ENCODE assay signal across 8 cellular contexts in the genomic region with DNA sequence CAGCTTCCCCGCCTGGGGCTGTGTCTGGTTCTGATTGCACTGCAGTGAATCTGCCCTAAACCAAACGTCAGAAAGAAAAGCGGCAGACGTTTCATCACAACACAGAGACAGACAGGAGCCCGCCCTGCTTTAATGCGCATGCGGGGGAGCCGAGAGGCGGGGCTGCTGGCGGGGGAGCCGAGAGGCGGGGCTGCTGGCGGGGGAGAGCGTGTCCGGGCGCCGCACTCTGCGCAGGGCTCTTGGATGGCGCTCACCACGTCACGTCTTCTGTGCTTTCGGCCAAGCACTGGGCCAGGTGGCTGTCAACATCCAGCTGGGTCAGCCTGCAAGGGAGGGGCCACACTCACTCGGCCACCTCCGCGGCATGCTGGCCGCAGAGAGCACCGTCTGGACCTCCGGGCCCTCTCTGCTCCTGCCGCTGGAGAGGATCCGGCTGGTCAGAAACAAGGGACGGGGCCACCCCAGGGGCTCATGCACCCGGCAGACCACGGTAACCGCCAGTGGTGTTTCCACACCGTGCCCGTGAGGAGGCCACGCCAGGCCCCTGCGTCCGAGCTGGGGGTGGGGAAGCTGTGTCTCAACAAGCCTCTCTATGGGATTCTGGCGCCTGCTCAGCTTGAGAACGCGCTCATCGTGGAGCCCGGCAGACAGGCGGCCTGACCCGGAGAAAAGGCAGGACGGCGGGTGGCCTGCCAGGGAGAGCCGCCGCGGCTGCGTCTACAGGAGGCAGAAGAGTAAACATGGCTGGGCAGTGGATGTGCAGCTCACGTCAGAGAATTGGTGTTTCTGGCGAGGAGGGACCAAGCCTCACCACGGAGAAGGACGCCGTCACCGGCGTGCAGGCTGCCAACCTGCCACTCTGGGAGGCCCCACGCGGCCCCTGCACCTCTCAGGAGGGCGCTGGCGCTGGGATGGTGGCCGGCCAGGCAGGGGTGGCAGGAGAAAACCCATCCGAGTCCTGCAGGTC. TPM values are rescaled to one million over a fixed set of nuclear protein-coding genes. Genes with fewer than 3 reads are reported as not detected.
A peak's percentile ranks its signal among the peaks of the same experiment; 100 is the strongest.
DNase-seq lines count a peak whose midpoint lies in the region; ATAC-seq and TF ChIP-seq lines count a peak whose summit lies in the region.

No MANE protein-coding gene starts in this region.

- H3K27me3 ChIP-seq in left lung: no peaks in the 10 kb centered on the region

- no peaks in the 10 kb centered on the region for H3K9me3 ChIP-seq in left lung

- ATAC-seq in HG03025 (IDR thresholded peaks at IDR 0.05; ENCODE audit: low FRiP score, unreplicated experiment) (peak; percentile 44), left lung (peak; percentile 87), HG02870 (IDR thresholded peaks at IDR 0.05; ENCODE audit: unreplicated experiment) (no peak)

- H3K4me3 ChIP-seq in left lung: peak overlapping the region; percentile 46 to 57

- H3K27ac ChIP-seq in left lung: peak overlapping the region; percentile 91 to 95

- peaks cover 35 to 51% of the 10 kb centered on the region in 2 donors for H3K4me1 ChIP-seq in left lung

- DNase-seq in GM04504 (ENCODE audit: low read depth) (peak; percentile 92), NCI-H524 (lab: John Stamatoyannopoulos, UW) (peak; percentile 80 to 92), dedifferentiated amniotic fluid mesenchymal stem cell (ENCODE audit: extremely low spot score) (peak; percentile 91), left lung (peak; percentile 97 to 99)
- peak; percentile 73 to 83 for DNase-seq in activated CD4-positive, alpha-beta T cell treated with anti-CD3 and anti-CD28 coated beads, Interleukin-2, amount 50 U/mL, for 24 hours (ENCODE audit: low read depth in 1 of 2, low spot score in 1 of 2)
- peak; percentile 89 for DNase-seq in stimulated activated CD4-positive, alpha-beta T cell treated with anti-CD3 and anti-CD28 coated beads, Interleukin-1b, Interleukin-23, amount 100 ng/mL, for 48 hours

- H3K36me3 ChIP-seq in left lung: peaks cover 0 to 18% of the 10 kb centered on the region in 2 donors

- intact Hi-C loops in left lung (cut with DNase I): loop anchor here in 1 of 2 donors (10.0 kb wide), 1 partner anchor 195 kb away; no protein-coding TSS in a partner anchor

- TF ChIP-seq CTCF in left lung (IDR thresholded peaks at IDR 0.05): no peak

RNA-seq across cellular contexts. Expression of a gene that starts 4.8 kb away (rescaled TPM):
- 10 to 100 TPM; 51.6 to 69.7 TPM for total RNA-seq in left lung

RNA-seq across cellular contexts. Expression of a gene that starts 38.4 kb away (rescaled TPM):
- 10 to 100 TPM; 75.8 to 89.0 TPM for total RNA-seq in left lung
